Comparison of ENCODE assay signal across 8 cellular contexts in the genomic region with DNA sequence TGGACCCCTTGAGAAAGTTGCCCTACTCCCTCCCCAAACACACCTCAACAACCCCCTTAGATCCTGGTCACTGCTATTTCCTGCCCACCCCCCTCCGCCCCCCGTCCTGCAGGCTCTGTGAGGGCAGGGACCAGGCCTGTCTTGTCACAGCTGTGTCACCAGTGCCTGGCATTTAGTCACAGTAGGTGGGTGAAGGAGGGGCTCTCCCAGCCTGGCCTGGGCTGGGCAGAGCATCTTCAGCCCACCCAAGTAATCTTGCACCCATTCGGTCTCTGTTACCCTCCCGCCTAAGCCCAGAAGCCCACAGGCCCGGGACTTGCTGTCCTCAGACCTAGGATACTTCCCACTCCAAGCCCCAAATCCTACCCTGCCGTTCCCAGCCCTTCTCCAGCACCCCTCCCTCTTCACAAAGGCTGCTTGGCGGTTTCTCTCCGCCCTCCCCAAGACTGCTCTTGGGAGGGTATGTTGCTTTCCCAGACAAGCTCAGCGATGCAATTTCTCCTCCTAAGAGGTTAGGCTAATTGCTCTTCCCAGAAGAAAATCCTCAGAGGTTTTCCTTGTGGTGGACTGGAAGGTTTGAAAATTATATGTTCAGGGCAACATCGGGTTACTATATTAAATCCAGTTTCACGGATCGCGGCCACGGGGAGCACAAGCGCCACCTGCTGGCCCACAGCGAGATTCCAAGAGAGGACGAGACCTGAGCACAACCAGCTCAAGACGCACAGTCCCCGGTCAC. TPM values are rescaled to one million over a fixed set of nuclear protein-coding genes. Genes with fewer than 3 reads are reported as not detected.
DNase-seq lines count a peak whose midpoint lies in the region; ATAC-seq and TF ChIP-seq lines count a peak whose summit lies in the region.

No MANE protein-coding gene starts in this region.

- peak overlapping the region; percentile 82 for H2BK15ac ChIP-seq in mesenchymal stem cell (ENCODE audit: low read depth, poor library complexity, severe bottlenecking)

- H3K4me3 ChIP-seq in CD4-positive, CD25-positive, alpha-beta regulatory T cell (ENCODE audit: low read depth, low read length): no peak overlapping the region
- no peak overlapping the region for H3K4me3 ChIP-seq in effector memory CD4-positive, alpha-beta T cell (ENCODE audit: insufficient read depth, low read depth, low read length, poor library complexity, severe bottlenecking)
- peak overlapping the region in 1 of 2 experiments; percentile 54 for H3K4me3 ChIP-seq in mesenchymal stem cell (ENCODE audit: insufficient read depth in 1 of 2, low read depth in 1 of 2, low read length in 2 of 2)

- peaks cover 5 to 27% (median 13%) of the 10 kb centered on the region in 4 donors for H3K4me1 Mint-ChIP-seq in CD4-positive, CD25-positive, alpha-beta regulatory T cell
- peaks cover 28% of the 10 kb centered on the region for H3K4me1 Mint-ChIP-seq in HFFc6 (ENCODE audit: low read depth)
- peaks cover 19% of the 10 kb centered on the region for H3K4me1 Mint-ChIP-seq in activated CD8-positive, alpha-beta T cell treated with anti-CD3 and anti-CD28 coated beads, Interleukin-2, amount 10 ng/mL, durations not matched to agents 7 days and 5 days (ENCODE audit: low read depth)

- H3K4me2 ChIP-seq in mesenchymal stem cell (ENCODE audit: low read length, poor library complexity, severe bottlenecking): peak overlapping the region; percentile 3

- H3K36me3 ChIP-seq in CD4-positive, CD25-positive, alpha-beta regulatory T cell (ENCODE audit: control insufficient read depth, insufficient read depth, low read length): no peaks in the 10 kb centered on the region
- H3K36me3 ChIP-seq in effector memory CD4-positive, alpha-beta T cell (ENCODE audit: control insufficient read depth, insufficient read depth, low read length): no peaks in the 10 kb centered on the region
- H3K36me3 ChIP-seq in mesenchymal stem cell (ENCODE audit: control insufficient read depth in 1 of 2, insufficient read depth in 2 of 2, low read depth in 1 of 2, low read length in 2 of 2): no peaks in the 10 kb centered on the region

- peaks cover 17% of the 10 kb centered on the region for H3K27me3 Mint-ChIP-seq in CD4-positive, CD25-positive, alpha-beta regulatory T cell
- peaks cover 2% of the 10 kb centered on the region for H3K27me3 Mint-ChIP-seq in HFFc6 (ENCODE audit: insufficient read depth)
- no peaks in the 10 kb centered on the region for H3K27me3 Mint-ChIP-seq in activated CD8-positive, alpha-beta T cell treated with anti-CD3 and anti-CD28 coated beads, Interleukin-2, amount 10 ng/mL, durations not matched to agents 7 days and 5 days (ENCODE audit: low read depth)

- peak; percentile 61 to 78 for ATAC-seq in CD4-positive, CD25-positive, alpha-beta regulatory T cell (ENCODE audit: low read depth in 2 of 2)
- peak; percentile 81 for ATAC-seq in activated CD8-positive, alpha-beta T cell treated with anti-CD3 and anti-CD28 coated beads, Interleukin-2, amount 10 ng/mL, durations not matched to agents 7 days and 5 days
- ATAC-seq in GM19452 (IDR thresholded peaks at IDR 0.05; ENCODE audit: unreplicated experiment): no peak

- peaks cover 0 to 4% (median 0%) of the 10 kb centered on the region in 7 donors for H3K9me3 Mint-ChIP-seq in CD4-positive, CD25-positive, alpha-beta regulatory T cell
- no peaks in the 10 kb centered on the region for H3K9me3 Mint-ChIP-seq in HFFc6
- no peaks in the 10 kb centered on the region for H3K9me3 Mint-ChIP-seq in activated CD8-positive, alpha-beta T cell treated with anti-CD3 and anti-CD28 coated beads, Interleukin-2, amount 10 ng/mL, durations not matched to agents 7 days and 5 days (ENCODE audit: insufficient read depth)

- peak overlapping the region; percentile 78 for H3K9ac ChIP-seq in mesenchymal stem cell (ENCODE audit: low read length)

- peak overlapping the region in 1 of 2 experiments; percentile 72 for H3K14ac ChIP-seq in mesenchymal stem cell (ENCODE audit: low read length in 2 of 2)

- H3K27ac ChIP-seq in CD4-positive, CD25-positive, alpha-beta regulatory T cell (ENCODE audit: insufficient read depth, low read length, poor library complexity, severe bottlenecking): no peak overlapping the region
- H3K27ac ChIP-seq in effector memory CD4-positive, alpha-beta T cell (ENCODE audit: insufficient read depth, low read length, poor library complexity, severe bottlenecking): no peak overlapping the region
- H3K27ac ChIP-seq in mesenchymal stem cell (ENCODE audit: low read length, poor library complexity, severe bottlenecking): no peak overlapping the region

- WGBS in mesenchymal stem cell: 27% methylated on average over 17 of the region's 19 CpGs

- H3K36me3 Mint-ChIP-seq in CD4-positive, CD25-positive, alpha-beta regulatory T cell: no peaks in the 10 kb centered on the region
- H3K36me3 Mint-ChIP-seq in HFFc6 (ENCODE audit: low read depth): peaks cover 24% of the 10 kb centered on the region
- H3K36me3 Mint-ChIP-seq in activated CD8-positive, alpha-beta T cell treated with anti-CD3 and anti-CD28 coated beads, Interleukin-2, amount 10 ng/mL, durations not matched to agents 7 days and 5 days (ENCODE audit: low read depth): no peaks in the 10 kb centered on the region

- POLR2A ChIA-PET in activated CD8-positive, alpha-beta T cell treated with anti-CD3 and anti-CD28 coated beads, Interleukin-2, amount 10 ng/mL, durations not matched to agents 7 days and 5 days (lab: Charles Lee): interaction anchor here (0.7 to 1.3 kb wide), 4 partner anchors 27 to 317 kb away, joined by 3 to 5 read pairs (median 3); no protein-coding TSS in a partner anchor

- H3K27me3 ChIP-seq in CD4-positive, CD25-positive, alpha-beta regulatory T cell (ENCODE audit: control insufficient read depth, insufficient read depth, low read length): peaks cover 2% of the 10 kb centered on the region
- no peaks in the 10 kb centered on the region for H3K27me3 ChIP-seq in effector memory CD4-positive, alpha-beta T cell (replicated peaks; ENCODE audit: control insufficient read depth, insufficient read depth, low read length, poor library complexity, severe bottlenecking)
- no peaks in the 10 kb centered on the region for H3K27me3 ChIP-seq in mesenchymal stem cell (ENCODE audit: control insufficient read depth in 1 of 2, insufficient read depth in 1 of 2, low read length in 2 of 2)

- H3K18ac ChIP-seq in mesenchymal stem cell (ENCODE audit: low read depth in 1 of 2, low read length in 2 of 2): peak overlapping the region; percentile 40 to 79

- H3K4me1 ChIP-seq in CD4-positive, CD25-positive, alpha-beta regulatory T cell (ENCODE audit: control insufficient read depth, insufficient read depth, low read length, poor library complexity, severe bottlenecking): peaks cover 9% of the 10 kb centered on the region
- peaks cover 6% of the 10 kb centered on the region for H3K4me1 ChIP-seq in effector memory CD4-positive, alpha-beta T cell (ENCODE audit: control insufficient read depth, insufficient read depth, low read length, poor library complexity, severe bottlenecking)
- H3K4me1 ChIP-seq in mesenchymal stem cell (ENCODE audit: control insufficient read depth, insufficient read depth, low read depth, low read length): peaks cover 8% of the 10 kb centered on the region

- peak overlapping the region; percentile 29 for H2BK120ac ChIP-seq in mesenchymal stem cell (ENCODE audit: low read depth, low read length)

- H3K4me3 Mint-ChIP-seq in CD4-positive, CD25-positive, alpha-beta regulatory T cell: peak overlapping the region in 1 of 4 donors; percentile 45
- H3K4me3 Mint-ChIP-seq in HFFc6: peak overlapping the region; percentile 67
- H3K4me3 Mint-ChIP-seq in activated CD8-positive, alpha-beta T cell treated with anti-CD3 and anti-CD28 coated beads, Interleukin-2, amount 10 ng/mL, durations not matched to agents 7 days and 5 days: no peak overlapping the region

- peak overlapping the region; percentile 21 for H4K8ac ChIP-seq in mesenchymal stem cell (ENCODE audit: low read length)

- H3K79me1 ChIP-seq in mesenchymal stem cell (replicated peaks; ENCODE audit: low read length, poor library complexity, severe bottlenecking): no peaks in the 10 kb centered on the region

- H3K23ac ChIP-seq in mesenchymal stem cell (ENCODE audit: low read length in 2 of 2): no peak overlapping the region

- H2BK5ac ChIP-seq in mesenchymal stem cell (ENCODE audit: low read depth, low read length, poor library complexity, severe bottlenecking): no peak overlapping the region

- peak overlapping the region; percentile 28 to 81 (median 44) for H3K27ac Mint-ChIP-seq in CD4-positive, CD25-positive, alpha-beta regulatory T cell
- no peak overlapping the region for H3K27ac Mint-ChIP-seq in HFFc6
- no peak overlapping the region for H3K27ac Mint-ChIP-seq in activated CD8-positive, alpha-beta T cell treated with anti-CD3 and anti-CD28 coated beads, Interleukin-2, amount 10 ng/mL, durations not matched to agents 7 days and 5 days

- no peak overlapping the region for H2AK5ac ChIP-seq in mesenchymal stem cell (ENCODE audit: low read length, severe bottlenecking)

- H4K91ac ChIP-seq in mesenchymal stem cell (ENCODE audit: low read length): peak overlapping the region; percentile 77

- H2AFZ ChIP-seq in mesenchymal stem cell (ENCODE audit: low read depth, low read length): peak overlapping the region; percentile 7

- DNase-seq in CD4-positive, CD25-positive, alpha-beta regulatory T cell: peak; percentile 54 to 70 (median 69)
- DNase-seq in HFFc6 (peak; percentile 47), NCI-H748 treated with DMSO at 0.1 percent for 48 hours (lab: John Stamatoyannopoulos, UW) (peak; percentile 51), mesenchymal stem cell (peak; percentile 65)
- peak; percentile 83 for DNase-seq in activated CD8-positive, alpha-beta T cell treated with anti-CD3 and anti-CD28 coated beads, Interleukin-2, amount 10 ng/mL, durations not matched to agents 7 days and 5 days
- DNase-seq in effector memory CD4-positive, alpha-beta T cell: peak; percentile 47 to 61 (median 47)
- peak; percentile 32 for DNase-seq in stimulated activated CD8-positive, alpha-beta memory T cell treated with anti-CD3 and anti-CD28 coated beads, Interleukin-12 subunit alpha, Interleukin-12 subunit beta, amount 100 ng/mL, for 24 hours (ENCODE audit: extremely low read depth)

- peak; percentile 95 for TF ChIP-seq CTCF in HFFc6 (IDR thresholded peaks at IDR 0.05)

- peak overlapping the region; percentile 57 to 75 for H2BK12ac ChIP-seq in mesenchymal stem cell (ENCODE audit: low read length in 2 of 2)

- H3K9me3 ChIP-seq in CD4-positive, CD25-positive, alpha-beta regulatory T cell (ENCODE audit: control insufficient read depth in 2 of 2, low read length in 2 of 2): no peaks in the 10 kb centered on the region
- no peaks in the 10 kb centered on the region for H3K9me3 ChIP-seq in effector memory CD4-positive, alpha-beta T cell (ENCODE audit: control insufficient read depth, low read length)
- peaks cover 2% of the 10 kb centered on the region for H3K9me3 ChIP-seq in mesenchymal stem cell (ENCODE audit: control insufficient read depth, low read length)

- H3K4ac ChIP-seq in mesenchymal stem cell (ENCODE audit: low read depth in 1 of 2, low read length in 2 of 2): peak overlapping the region; percentile 15 to 41

- CTCF ChIA-PET in activated CD8-positive, alpha-beta T cell treated with anti-CD3 and anti-CD28 coated beads, Interleukin-2, amount 10 ng/mL, durations not matched to agents 7 days and 5 days (lab: Charles Lee): interaction anchor here (0.5 to 3.5 kb wide), 79 partner anchors 8 to 1017 kb away, joined by 3 to 107 read pairs (median 4); partner anchors contain the start of gene ZFP36L1

RNA-seq across cellular contexts. Expression of gene ZFP36L1, which starts 50.8 kb away (rescaled TPM):
- 200 TPM for total RNA-seq in CD4-positive, CD25-positive, alpha-beta regulatory T cell
- polyA plus RNA-seq in CD4-positive, CD25-positive, alpha-beta regulatory T cell: 100 to 1,000 TPM in 2 of 4 donors, 10 to 100 TPM in 2; 78.5 to 116 (median 105) TPM
- total RNA-seq in HFFc6 (2021; fragmentation: NEBNext Ultra II Directional; extraction: Animal tissue kit (Norgen Biotek cat#: 25700)): 100 to 1,000 TPM; 135 to 161 (median 144) TPM
- total RNA-seq in activated CD8-positive, alpha-beta T cell treated with anti-CD3 and anti-CD28 coated beads, Interleukin-2, amount 10 ng/mL, durations not matched to agents 7 days and 5 days: 10 to 100 TPM; 63.3 to 73.2 TPM
- polyA plus RNA-seq in mesenchymal stem cell (2013, experiment 1 of 2): 407 TPM
- 408 TPM for polyA plus RNA-seq in mesenchymal stem cell (2013, experiment 2 of 2)

Comparison
In these comparisons a context has a peak if more than half of its experiments do, and no peak if none do; other contexts are left out.
1. DNase-seq: peak in every context shown above with its lines; median percentile 83 in activated CD8-positive, alpha-beta T cell treated with anti-CD3 and anti-CD28 coated beads, Interleukin-2, amount 10 ng/mL, durations not matched to agents 7 days and 5 days; 69 in CD4-positive, CD25-positive, alpha-beta regulatory T cell; 65 in mesenchymal stem cell; 51 in NCI-H748 treated with DMSO at 0.1 percent for 48 hours; 47 in HFFc6; 47 in effector memory CD4-positive, alpha-beta T cell; 32 in stimulated activated CD8-positive, alpha-beta memory T cell treated with anti-CD3 and anti-CD28 coated beads, Interleukin-12 subunit alpha, Interleukin-12 subunit beta, amount 100 ng/mL, for 24 hours.
2. H3K27ac Mint-ChIP-seq: peak in CD4-positive, CD25-positive, alpha-beta regulatory T cell (3 of 3); none in HFFc6 (single experiment) and activated CD8-positive, alpha-beta T cell treated with anti-CD3 and anti-CD28 coated beads, Interleukin-2, amount 10 ng/mL, durations not matched to agents 7 days and 5 days (single experiment).